ENCODE assay signal across 28 cellular contexts in genomic region chr2:200318940-200319435, GRCh38. TPM values are rescaled to one million over a fixed set of nuclear protein-coding genes. Genes with fewer than 3 reads are reported as not detected.
DNase-seq lines count a peak whose midpoint lies in the region; ATAC-seq, FAIRE-seq and TF ChIP-seq lines count a peak whose summit lies in the region.
"Had no signal": no experiment of that assay in that cellular context is flagged by ENCODE, and none has a peak within 500 bp of the region (broad histone marks: within the 10 kb centered on the region; RNA-seq: fewer than 3 reads in every experiment).

No MANE protein-coding gene starts in this region.

- peaks cover 6% of the 10 kb centered on the region for H3K36me3 ChIP-seq in IMR-90 (ENCODE audit: control insufficient read depth, insufficient read depth, low read length)
- H3K36me3 ChIP-seq in astrocyte (ENCODE audit: insufficient read depth, low read length) = peaks cover under 1% of the 10 kb centered on the region
- no peaks in the 10 kb centered on the region for H3K36me3 ChIP-seq in mesendoderm (ENCODE audit: control insufficient read depth, insufficient read depth, low read length)
- H3K36me3 ChIP-seq in smooth muscle cell (ENCODE audit: low read depth) = no peaks in the 10 kb centered on the region
- H3K36me3 ChIP-seq: colonic mucosa, transverse colon had no signal

- H4K5ac ChIP-seq in IMR-90 (ENCODE audit: low read depth, low read length) = no peak overlapping the region
- no peak overlapping the region for H4K5ac ChIP-seq in mesendoderm (ENCODE audit: low read length)

- no peak overlapping the region for H4K8ac ChIP-seq in IMR-90 (ENCODE audit: low read depth in 2 of 2, low read length in 2 of 2)
- H4K8ac ChIP-seq in mesendoderm (ENCODE audit: low read depth, low read length) = no peak overlapping the region

- H2AK5ac ChIP-seq in IMR-90 (ENCODE audit: low read depth, low read length) = peak overlapping the region; percentile 31; the same call in 1 of the 2 replicates
- H2AK5ac ChIP-seq in mesendoderm (ENCODE audit: low read length) = no peak overlapping the region

- H3K9me3 ChIP-seq in IMR-90 (ENCODE audit: control insufficient read depth, insufficient read depth, low read length) (no peaks in the 10 kb centered on the region), astrocyte (ENCODE audit: insufficient read depth, low read depth, low read length) (no peaks in the 10 kb centered on the region), smooth muscle cell (replicated peaks; ENCODE audit: low read depth) (no peaks in the 10 kb centered on the region)
- H3K9me3 ChIP-seq: colonic mucosa, transverse colon had no signal

- no peak for TF ChIP-seq POLR2A in IMR-90 (IDR thresholded peaks at IDR 0.05; ENCODE audit: low read depth, low read length)

- H3K27ac ChIP-seq in IMR-90 (ENCODE audit: insufficient read depth, low read length) (no peak overlapping the region), astrocyte (ENCODE audit: low read depth, low read length) (no peak overlapping the region), mesendoderm (ENCODE audit: low read depth, low read length) (peak overlapping the region; percentile 11), smooth muscle cell (ENCODE audit: low read depth) (peak overlapping the region; percentile 87)
- H3K27ac ChIP-seq: colonic mucosa, SK-N-MC had no signal

- intact Hi-C loops in IMR-90 (cut with micrococcal nuclease) = no loop called here

- BruUV-seq in IMR-90 (replicated peaks; lab: Mats Ljungman, UMichigan) = no TSS peak

- no peak overlapping the region for H2BK120ac ChIP-seq in IMR-90 (ENCODE audit: low read depth, low read length)
- H2BK120ac ChIP-seq in mesendoderm (ENCODE audit: low read depth, low read length) = no peak overlapping the region

- H3K4ac ChIP-seq in IMR-90 (ENCODE audit: low read depth, low read length) (0 out of 2 replicates have a peak overlapping the region, but pooled peaks have one; percentile 3), mesendoderm (ENCODE audit: low read depth, low read length) (no peak overlapping the region)

- H2BK15ac ChIP-seq in IMR-90 (ENCODE audit: low read depth, low read length) (no peak overlapping the region), mesendoderm (replicated peaks; ENCODE audit: low read depth) (no peak overlapping the region)

- POLR2A ChIA-PET in IMR-90 (lab: Charles Lee; ENCODE audit: unreplicated experiment) = no interaction called here

- no peaks in the 10 kb centered on the region for H3K9me3 Mint-ChIP-seq in astrocyte (ENCODE audit: unreplicated experiment)
- H3K9me3 Mint-ChIP-seq: activated T-cell treated with anti-CD3 and anti-CD28 coated beads, Interleukin-2, amount 50 U/mL, for 24 hours; CD4-positive, CD25-positive, alpha-beta regulatory T cell; natural killer cell treated with Interleukin-12 subunit alpha and Interleukin-12 subunit beta and Interleukin-15 and Interleukin-18, amount 100 ng/mL, for 72 hours had no signal

- peaks cover 27% of the 10 kb centered on the region for H3K9me1 ChIP-seq in IMR-90 (ENCODE audit: insufficient read depth, low read length)

- WGBS in IMR-90 (ENCODE audit: extremely low coverage in 2 of 2, insufficient read length in 1 of 2), 2 experiments = 78% methylated on average over 3 of the region's 10 CpGs; no CpG with 5 or more reads in 1 of the 2 experiments
- no CpG with 5 or more reads among the region's 10 CpGs for WGBS in mesendoderm (ENCODE audit: extremely low coverage, insufficient coverage, low lambda C conversion rate)
- 58% methylated on average over 10 of the region's 10 CpGs for WGBS in smooth muscle cell (ENCODE audit: low lambda C conversion rate)

- H3K4me3 Mint-ChIP-seq in astrocyte (ENCODE audit: unreplicated experiment) = peak overlapping the region; percentile 68
- H3K4me3 Mint-ChIP-seq: activated T-cell treated with anti-CD3 and anti-CD28 coated beads, Interleukin-2, amount 50 U/mL, for 24 hours; CD4-positive, CD25-positive, alpha-beta regulatory T cell; natural killer cell treated with Interleukin-12 subunit alpha and Interleukin-12 subunit beta and Interleukin-15 and Interleukin-18, amount 100 ng/mL, for 72 hours had no signal

- peaks cover 15% of the 10 kb centered on the region for H3F3A ChIP-seq in smooth muscle cell (ENCODE audit: low read depth)

- no peak overlapping the region for H2AK9ac ChIP-seq in IMR-90 (replicated peaks; ENCODE audit: low read depth, low read length, poor library complexity)

- H3K27me3 ChIP-seq in IMR-90 (ENCODE audit: control insufficient read depth, insufficient read depth, low read length) (no peaks in the 10 kb centered on the region), astrocyte (ENCODE audit: insufficient read depth, low read length) (no peaks in the 10 kb centered on the region), mesendoderm (ENCODE audit: insufficient read depth, low read length, poor library complexity) (no peaks in the 10 kb centered on the region), smooth muscle cell (ENCODE audit: low read depth) (no peaks in the 10 kb centered on the region)
- H3K27me3 ChIP-seq: colonic mucosa, transverse colon had no signal

- no peak for FAIRE-seq in astrocyte (lab: Jason Lieb, UNC)
- FAIRE-seq: frontal cortex had no signal

- H3K9ac ChIP-seq in IMR-90 (ENCODE audit: low read depth, low read length) (no peak overlapping the region), astrocyte (ENCODE audit: low read length) (peak overlapping the region; percentile 47), mesendoderm (ENCODE audit: low read length) (no peak overlapping the region), smooth muscle cell (ENCODE audit: low read depth) (no peak overlapping the region)

- no peak for ATAC-seq in IMR-90 (ENCODE audit: low read depth)
- ATAC-seq: esophagus mucosa; HCT116; natural killer cell treated with Interleukin-12 subunit alpha and Interleukin-12 subunit beta and Interleukin-15 and Interleukin-18, amount 100 ng/mL, for 72 hours; sciatic nerve had no signal

- no peak overlapping the region for H3K4me3 ChIP-seq in IMR-90 (ENCODE audit: insufficient read depth, low read depth, low read length)
- no peak overlapping the region for H3K4me3 ChIP-seq in astrocyte (ENCODE audit: insufficient read depth, low read depth, low read length)
- H3K4me3 ChIP-seq in mesendoderm (ENCODE audit: low read length) = no peak overlapping the region
- no peak overlapping the region for H3K4me3 ChIP-seq in smooth muscle cell
- H3K4me3 ChIP-seq: colonic mucosa, SK-N-MC, transverse colon had no signal

- no peaks in the 10 kb centered on the region for H3K27me3 Mint-ChIP-seq in astrocyte (ENCODE audit: low read depth, unreplicated experiment)
- H3K27me3 Mint-ChIP-seq: CD4-positive, CD25-positive, alpha-beta regulatory T cell had no signal

- TF ChIP-seq RAD21 in IMR-90 (IDR thresholded peaks at IDR 0.05; ENCODE audit: low read length) = no peak

- peaks cover 3% of the 10 kb centered on the region for H3K36me3 Mint-ChIP-seq in astrocyte (ENCODE audit: low read depth, unreplicated experiment)
- H3K36me3 Mint-ChIP-seq: CD4-positive, CD25-positive, alpha-beta regulatory T cell; natural killer cell treated with Interleukin-12 subunit alpha and Interleukin-12 subunit beta and Interleukin-15 and Interleukin-18, amount 100 ng/mL, for 72 hours had no signal

- dilution Hi-C loops in IMR-90 (cut with HindIII; ENCODE audit: low sequenced_read_pairs, unreplicated experiment) = no loop called here

- no peak for DNase-seq in IMR-90
- DNase-seq in astrocyte (ENCODE audit: low read depth) = peak; percentile 47
- DNase-seq in mesendoderm = peak; percentile 68
- DNase-seq in smooth muscle cell (lab: John Stamatoyannopoulos, UW; ENCODE audit: unreplicated experiment) = no peak
- DNase-seq in stimulated activated CD4-positive, alpha-beta T cell treated with anti-CD3 and anti-CD28 coated beads, Interleukin-1b, Interleukin-23, amount 100 ng/mL, for 48 hours = no peak
- no peak for DNase-seq in DMS79 (lab: John Stamatoyannopoulos, UW)
- no peak for DNase-seq in DMS 273 treated with DMSO at 0.1 percent for 48 hours (lab: John Stamatoyannopoulos, UW)
- DNase-seq in NCI-H187 (lab: John Stamatoyannopoulos, UW) = no peak
- DNase-seq: activated CD4-positive, alpha-beta T cell treated with anti-CD3 and anti-CD28 coated beads for 4 hours; activated CD8-positive, alpha-beta memory T cell treated with anti-CD3 and anti-CD28 coated beads for 24 hours; activated gamma-delta T cell treated with Interleukin-2 at 50 U/mL for 16 hours; activated T-cell treated with anti-CD3 and anti-CD28 coated beads, Interleukin-2, amount 50 U/mL, for 24 hours; CD4-positive, CD25-positive, alpha-beta regulatory T cell; colonic mucosa; effector memory CD4-positive, alpha-beta T cell; hippocampal formation; midbrain; NCI-H1105 treated with DMSO at 0.1 percent for 48 hours; NCI-H446; stimulated activated CD8-positive, alpha-beta memory T cell treated with anti-CD3 and anti-CD28 coated beads, Interleukin-4, amount 100 ng/mL, for 48 hours; T-helper 2 cell; transverse colon had no signal

- 0 out of 2 replicates have a peak overlapping the region, but pooled peaks have one; percentile 12 for H3K14ac ChIP-seq in IMR-90 (replicated peaks; ENCODE audit: low read depth, low read length)

- H3K79me2 ChIP-seq in astrocyte (ENCODE audit: insufficient read depth, low read length) (peaks cover 100% of the 10 kb centered on the region), mesendoderm (ENCODE audit: control insufficient read depth, insufficient read depth, low read length) (peaks cover 86% of the 10 kb centered on the region), smooth muscle cell (ENCODE audit: low read depth) (peaks cover 100% of the 10 kb centered on the region)

- H2BK20ac ChIP-seq in IMR-90 (ENCODE audit: low read depth, low read length) = peak overlapping the region; percentile 58; the same call in 1 of the 2 replicates

- H4K91ac ChIP-seq in IMR-90 (ENCODE audit: insufficient read depth, low read depth, low read length) = no peak overlapping the region

- H4K20me1 ChIP-seq in IMR-90 (ENCODE audit: insufficient read depth, low read length) = peaks cover 83% of the 10 kb centered on the region
- H4K20me1 ChIP-seq in astrocyte (ENCODE audit: insufficient read depth, low read length) = peaks cover 59% of the 10 kb centered on the region
- peaks cover 99% of the 10 kb centered on the region for H4K20me1 ChIP-seq in smooth muscle cell (ENCODE audit: low read depth)

- H3K18ac ChIP-seq in IMR-90 (ENCODE audit: low read depth, low read length) (peak overlapping the region; percentile 8; the same call in 1 of the 2 replicates), mesendoderm (ENCODE audit: low read length) (no peak overlapping the region)

- H3K27ac Mint-ChIP-seq in astrocyte (ENCODE audit: unreplicated experiment) = peak overlapping the region; percentile 55
- H3K27ac Mint-ChIP-seq: activated T-cell treated with anti-CD3 and anti-CD28 coated beads, Interleukin-2, amount 50 U/mL, for 24 hours; CD4-positive, CD25-positive, alpha-beta regulatory T cell; natural killer cell treated with Interleukin-12 subunit alpha and Interleukin-12 subunit beta and Interleukin-15 and Interleukin-18, amount 100 ng/mL, for 72 hours had no signal

- H2BK5ac ChIP-seq in IMR-90 (ENCODE audit: low read depth, low read length, poor library complexity, severe bottlenecking) (peak overlapping the region; percentile 3), mesendoderm (ENCODE audit: low read length) (no peak overlapping the region)

- peaks cover 8 to 56% of the 10 kb centered on the region in 2 experiments for H3K79me1 ChIP-seq in IMR-90 (ENCODE audit: low read depth in 1 of 2, low read length in 2 of 2)
- H3K79me1 ChIP-seq in mesendoderm (ENCODE audit: low read length) = peaks cover 3% of the 10 kb centered on the region

- no peak for TF ChIP-seq CTCF in IMR-90 (conservative IDR thresholded peaks at IDR 0.05; ENCODE audit: low read depth, low read length)
- TF ChIP-seq CTCF in astrocyte (IDR thresholded peaks at IDR 0.05; ENCODE audit: insufficient read depth, low read depth, low read length) = no peak
- no peak for TF ChIP-seq CTCF in smooth muscle cell (IDR thresholded peaks at IDR 0.05; ENCODE audit: borderline replicate concordance, insufficient read depth, poor library complexity, severe bottlenecking)

- in situ Hi-C loops in IMR-90 (cut with MboI; ENCODE audit: low sequenced_read_pairs) = no loop called here

- H3K4me2 ChIP-seq in IMR-90 (ENCODE audit: low read depth, low read length) = no peak overlapping the region
- H3K4me2 ChIP-seq in astrocyte (ENCODE audit: low read length) = no peak overlapping the region
- no peak overlapping the region for H3K4me2 ChIP-seq in mesendoderm (ENCODE audit: low read length)
- H3K4me2 ChIP-seq in smooth muscle cell = peak overlapping the region; percentile 72

- CTCF ChIA-PET in IMR-90 (lab: Yijun Ruan, JAX) = interaction anchor here (0.7 to 1.6 kb wide), 3 partner anchors 19 to 54 kb away, joined by 3 read pairs; no protein-coding TSS in a partner anchor

- H2AFZ ChIP-seq in IMR-90 (replicated peaks; ENCODE audit: low read length, poor library complexity) = no peak overlapping the region
- H2AFZ ChIP-seq in astrocyte (ENCODE audit: low read depth, low read length) = no peak overlapping the region
- H2AFZ ChIP-seq in smooth muscle cell (ENCODE audit: low read depth) = no peak overlapping the region

- peak overlapping the region; percentile 36; the same call in 1 of the 2 replicates for H3K23ac ChIP-seq in IMR-90 (ENCODE audit: low read depth, low read length)
- no peak overlapping the region for H3K23ac ChIP-seq in mesendoderm (ENCODE audit: low read length)

- peaks cover 80% of the 10 kb centered on the region for H3K4me1 Mint-ChIP-seq in astrocyte (ENCODE audit: low read depth, unreplicated experiment)

- peaks cover 29% of the 10 kb centered on the region for H3K4me1 ChIP-seq in IMR-90 (ENCODE audit: control insufficient read depth, insufficient read depth, low read length)
- peaks cover 40% of the 10 kb centered on the region for H3K4me1 ChIP-seq in astrocyte (ENCODE audit: insufficient read depth, low read length)
- H3K4me1 ChIP-seq in mesendoderm (ENCODE audit: control insufficient read depth, low read depth, low read length) = peaks cover 20% of the 10 kb centered on the region
- H3K4me1 ChIP-seq in smooth muscle cell (ENCODE audit: low read depth) = peaks cover 62% of the 10 kb centered on the region
- H3K4me1 ChIP-seq: colonic mucosa had no signal

- H3K56ac ChIP-seq in IMR-90 (ENCODE audit: extremely low read depth, insufficient read depth, low read length) (no peak overlapping the region), mesendoderm (ENCODE audit: low read length) (no peak overlapping the region)

RNA-seq across cellular contexts. Expression of gene SPATS2L, which starts 12.5 kb away (rescaled TPM):
- total RNA-seq in IMR-90 (2012; rRNA removed) (118 and 145 TPM in 2 replicates), astrocyte (192 and 221 TPM in 2 replicates), smooth muscle cell (314 and 356 TPM in 2 replicates)
- polyA plus RNA-seq in IMR-90 (2012; rRNA removed) (155 and 175 TPM in 2 replicates), smooth muscle cell (394 and 432 TPM in 2 replicates)
- polyA plus RNA-seq in IMR-90 (2012; cell fraction: cytosol; rRNA removed) = 85.4 and 86.8 TPM in 2 replicates
- 65.5 and 124 TPM in 2 replicates for polyA plus RNA-seq in IMR-90 (2012; cell fraction: nucleus; rRNA removed; ENCODE audit: low replicate concordance)
- 474 TPM for polyA plus RNA-seq in mesendoderm (2013, experiment 1 of 2)
- 470 TPM for polyA plus RNA-seq in mesendoderm (2013, experiment 2 of 2)

Comparison
In these comparisons a context has a peak if more than half of its experiments do, and no peak if none do; other contexts are left out.
1. DNase-seq: peak in astrocyte (single experiment) and mesendoderm (single experiment); none in IMR-90 (single experiment), smooth muscle cell (single experiment), stimulated activated CD4-positive, alpha-beta T cell treated with anti-CD3 and anti-CD28 coated beads, Interleukin-1b, Interleukin-23, amount 100 ng/mL, for 48 hours (single experiment), DMS79 (single experiment), DMS 273 treated with DMSO at 0.1 percent for 48 hours (single experiment) and NCI-H187 (0 of 2).
2. H3K27ac ChIP-seq: peak in mesendoderm (single experiment) and smooth muscle cell (single experiment); none in IMR-90 (single experiment) and astrocyte (single experiment).